ENCODE assay signal across 16 cellular contexts in the genomic region with DNA sequence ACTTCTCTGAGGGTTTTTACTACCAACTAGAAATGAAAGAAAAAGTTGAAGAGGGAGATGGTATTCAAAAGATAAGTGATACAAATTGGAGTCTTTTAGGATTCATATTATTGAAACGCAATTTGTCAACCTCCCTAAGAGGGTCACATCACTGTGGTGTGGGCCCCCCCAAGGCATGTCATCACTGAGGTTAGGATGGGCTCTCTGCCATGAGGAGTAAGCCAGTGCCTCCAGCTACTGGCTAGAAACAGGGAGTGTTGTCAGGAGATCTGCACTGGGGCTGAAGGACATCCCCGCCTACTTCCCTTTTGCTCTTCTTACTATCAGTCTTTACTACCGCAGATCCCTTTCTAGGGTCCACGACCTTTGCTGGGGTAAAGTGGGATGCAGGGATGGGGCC. TPM values are rescaled to one million over a fixed set of nuclear protein-coding genes. Genes with fewer than 3 reads are reported as not detected.
DNase-seq lines count a peak whose midpoint lies in the region; ATAC-seq and TF ChIP-seq lines count a peak whose summit lies in the region.
"Had no signal": no experiment of that assay in that cellular context is flagged by ENCODE, and none has a peak within 500 bp of the region (broad histone marks: within the 10 kb centered on the region; RNA-seq: fewer than 3 reads in every experiment).

No MANE protein-coding gene starts in this region.

- TF ChIP-seq CTCF in choroid plexus epithelial cell (conservative IDR thresholded peaks at IDR 0.05; ENCODE audit: low read depth, low read length) (no peak), nephron progenitor cell (IDR thresholded peaks at IDR 0.05) (no peak), tibial artery (IDR thresholded peaks at IDR 0.05) (no peak)

- H3K27me3 ChIP-seq in tibial artery: no peaks in the 10 kb centered on the region
- H3K27me3 ChIP-seq: body of pancreas, suprapubic skin had no signal

- peaks cover 0 to 4% (median 3%) of the 10 kb centered on the region in 4 donors for H3K4me1 ChIP-seq in tibial artery
- H3K4me1 ChIP-seq: body of pancreas had no signal

- H3K9me3 Mint-ChIP-seq in nephron progenitor cell: peaks cover 4% of the 10 kb centered on the region
- H3K9me3 Mint-ChIP-seq: natural killer cell treated with Interleukin-12 subunit alpha and Interleukin-12 subunit beta and Interleukin-15 and Interleukin-18, amount 100 ng/mL, for 72 hours had no signal

- intact Hi-C loops in tibial artery (cut with DNase I; ENCODE audit: low total_unique reads): loop anchor here (5.0 kb wide), 1 partner anchor 34 kb away; no protein-coding TSS in a partner anchor

- H3K36me3 Mint-ChIP-seq in nephron progenitor cell (ENCODE audit: low read depth): peaks cover 33% of the 10 kb centered on the region
- H3K36me3 Mint-ChIP-seq: natural killer cell treated with Interleukin-12 subunit alpha and Interleukin-12 subunit beta and Interleukin-15 and Interleukin-18, amount 100 ng/mL, for 72 hours had no signal

- peak; percentile 53 for DNase-seq in GM03348 (ENCODE audit: low spot score)
- peak; percentile 70 for DNase-seq in RPMI7951 (ENCODE audit: low read depth)
- peak; percentile 80 for DNase-seq in choroid plexus epithelial cell (ENCODE audit: low read depth)
- no peak for DNase-seq in nephron progenitor cell
- no peak for DNase-seq in pons (ENCODE audit: low spot score)
- no peak for DNase-seq in tibial artery
- DNase-seq: activated CD4-positive, CD25-positive, alpha-beta regulatory T cell; activated gamma-delta T cell; body of pancreas; DMS53; NCI-H774; SW 1271 had no signal

- H3K4me3 ChIP-seq in choroid plexus epithelial cell (ENCODE audit: low read depth, low read length) (no peak overlapping the region), tibial artery (no peak overlapping the region)
- H3K4me3 ChIP-seq: body of pancreas, suprapubic skin had no signal

- H3K9me3 ChIP-seq in tibial artery: no peaks in the 10 kb centered on the region
- H3K9me3 ChIP-seq: body of pancreas, suprapubic skin had no signal

- H3K4me1 Mint-ChIP-seq in nephron progenitor cell: peaks cover 14% of the 10 kb centered on the region

- no peak overlapping the region for H3K27ac ChIP-seq in tibial artery
- H3K27ac ChIP-seq: body of pancreas, C4-2B, suprapubic skin had no signal

- no peaks in the 10 kb centered on the region for H3K36me3 ChIP-seq in tibial artery
- H3K36me3 ChIP-seq: suprapubic skin had no signal

- peaks cover 3% of the 10 kb centered on the region for H3K27me3 Mint-ChIP-seq in nephron progenitor cell (ENCODE audit: low read depth, poor library complexity)

- no peak overlapping the region for H3K4me3 Mint-ChIP-seq in nephron progenitor cell
- H3K4me3 Mint-ChIP-seq: natural killer cell treated with Interleukin-12 subunit alpha and Interleukin-12 subunit beta and Interleukin-15 and Interleukin-18, amount 100 ng/mL, for 72 hours had no signal

- no peak for ATAC-seq in GM18520 (IDR thresholded peaks at IDR 0.05; ENCODE audit: unreplicated experiment)
- ATAC-seq: body of pancreas; natural killer cell treated with Interleukin-12 subunit alpha and Interleukin-12 subunit beta and Interleukin-15 and Interleukin-18, amount 100 ng/mL, for 72 hours had no signal

- H3K27ac Mint-ChIP-seq in nephron progenitor cell: peak overlapping the region; percentile 50
- H3K27ac Mint-ChIP-seq: natural killer cell treated with Interleukin-12 subunit alpha and Interleukin-12 subunit beta and Interleukin-15 and Interleukin-18, amount 100 ng/mL, for 72 hours had no signal

RNA-seq across cellular contexts. Expression of gene ITSN1, which starts 25.9 kb away (rescaled TPM):
- 25.8 and 32.0 TPM in 2 replicates for total RNA-seq in RPMI7951 (2014; rRNA removed; shearing (Covaris generic))

RNA-seq across cellular contexts. Expression of gene CRYZL1, which starts 26.6 kb away (rescaled TPM):
- 11.9 and 12.4 TPM in 2 replicates for total RNA-seq in RPMI7951 (2014; rRNA removed; shearing (Covaris generic))

Comparison
In these comparisons a context has a peak if more than half of its experiments do, and no peak if none do; other contexts are left out.
1. DNase-seq: peak in GM03348 (single experiment), RPMI7951 (single experiment) and choroid plexus epithelial cell (single experiment); none in nephron progenitor cell (single experiment), pons (single experiment) and tibial artery (0 of 2).